Comparison of ENCODE assay signal across 15 cellular contexts in genomic region chr7:84162125-84162524, GRCh38.
"Had no signal": no experiment of that assay in that cellular context is flagged by ENCODE, and none has a peak within 500 bp of the region (broad histone marks: within the 10 kb centered on the region; RNA-seq: fewer than 3 reads in every experiment).

No MANE protein-coding gene starts in this region.

- H3K27me3 ChIP-seq: adrenal gland had no signal

- H3K9me3 Mint-ChIP-seq: activated CD4-positive, alpha-beta T cell treated with anti-CD3 and anti-CD28 coated beads, Interleukin-2, amount 10 ng/mL, durations not matched to agents 7 days and 5 days; activated naive CD4-positive, alpha-beta T cell treated with anti-CD3 and anti-CD28 coated beads for 36 hours; stimulated activated naive CD8-positive, alpha-beta T cell treated with anti-CD3 and anti-CD28 coated beads, Interleukin-15, amount 100 ng/mL, for 72 hours; T-helper 1 cell treated with Interleukin-12 subunit alpha and Interleukin-12 subunit beta and Interleukin-4 antibody, amounts not matched to agents 30 μg/mL and 1 μg/mL, for 36 hours had no signal

- H3K4me1 Mint-ChIP-seq: activated CD4-positive, alpha-beta T cell treated with anti-CD3 and anti-CD28 coated beads, Interleukin-2, amount 10 ng/mL, durations not matched to agents 7 days and 5 days; activated T-helper 17 cell treated with anti-CD3 and anti-CD28 coated beads, Interleukin-2, amount 50 U/mL, for 72 hours; central memory CD8-positive, alpha-beta T cell; natural killer cell; stimulated activated naive CD8-positive, alpha-beta T cell treated with anti-CD3 and anti-CD28 coated beads, Interleukin-15, amount 100 ng/mL, for 72 hours had no signal

- H3K27me3 Mint-ChIP-seq: activated CD4-positive, alpha-beta T cell treated with anti-CD3 and anti-CD28 coated beads, Interleukin-2, amount 10 ng/mL, durations not matched to agents 7 days and 5 days; activated T-helper 17 cell treated with anti-CD3 and anti-CD28 coated beads, Interleukin-2, amount 50 U/mL, for 72 hours; central memory CD8-positive, alpha-beta T cell; effector memory CD8-positive, alpha-beta T cell; stimulated activated naive CD8-positive, alpha-beta T cell treated with anti-CD3 and anti-CD28 coated beads, Interleukin-15, amount 100 ng/mL, for 72 hours had no signal

- DNase-seq: activated CD4-positive, alpha-beta T cell treated with anti-CD3 and anti-CD28 coated beads, Interleukin-2, amount 10 ng/mL, durations not matched to agents 7 days and 5 days; activated CD4-positive, CD25-positive, alpha-beta regulatory T cell; activated naive CD4-positive, alpha-beta T cell treated with anti-CD3 and anti-CD28 coated beads for 36 hours; activated T-cell treated with anti-CD3 and anti-CD28 coated beads for 4 hours; adrenal gland; effector memory CD8-positive, alpha-beta T cell; mammary epithelial cell; mucosa of descending colon; natural killer cell; stimulated activated CD4-positive, alpha-beta T cell treated with anti-CD3 and anti-CD28 coated beads, Interleukin-4, amount 100 ng/mL, for 4 hours; stimulated activated naive CD8-positive, alpha-beta T cell treated with anti-CD3 and anti-CD28 coated beads, Interleukin-15, amount 100 ng/mL, for 72 hours had no signal

- H3K4me3 ChIP-seq: adrenal gland, mucosa of descending colon, thoracic aorta had no signal

- H3K9me3 ChIP-seq: adrenal gland, mucosa of descending colon, thoracic aorta had no signal

- H3K4me3 Mint-ChIP-seq: activated CD4-positive, alpha-beta T cell treated with anti-CD3 and anti-CD28 coated beads, Interleukin-2, amount 10 ng/mL, durations not matched to agents 7 days and 5 days; activated naive CD4-positive, alpha-beta T cell treated with anti-CD3 and anti-CD28 coated beads for 36 hours; activated T-helper 17 cell treated with anti-CD3 and anti-CD28 coated beads, Interleukin-2, amount 50 U/mL, for 72 hours; central memory CD8-positive, alpha-beta T cell; effector memory CD8-positive, alpha-beta T cell; natural killer cell; stimulated activated naive CD8-positive, alpha-beta T cell treated with anti-CD3 and anti-CD28 coated beads, Interleukin-15, amount 100 ng/mL, for 72 hours; T-helper 1 cell treated with Interleukin-12 subunit alpha and Interleukin-12 subunit beta and Interleukin-4 antibody, amounts not matched to agents 30 μg/mL and 1 μg/mL, for 36 hours had no signal

- H3K27ac Mint-ChIP-seq: activated CD4-positive, alpha-beta T cell treated with anti-CD3 and anti-CD28 coated beads, Interleukin-2, amount 10 ng/mL, durations not matched to agents 7 days and 5 days; activated naive CD4-positive, alpha-beta T cell treated with anti-CD3 and anti-CD28 coated beads for 36 hours; activated T-helper 17 cell treated with anti-CD3 and anti-CD28 coated beads, Interleukin-2, amount 50 U/mL, for 72 hours; effector memory CD8-positive, alpha-beta T cell; natural killer cell; stimulated activated naive CD8-positive, alpha-beta T cell treated with anti-CD3 and anti-CD28 coated beads, Interleukin-15, amount 100 ng/mL, for 72 hours; T-helper 1 cell treated with Interleukin-12 subunit alpha and Interleukin-12 subunit beta and Interleukin-4 antibody, amounts not matched to agents 30 μg/mL and 1 μg/mL, for 36 hours had no signal

- H3K36me3 ChIP-seq: adrenal gland, thoracic aorta had no signal

- H3K36me3 Mint-ChIP-seq: natural killer cell had no signal

- H3K4me1 ChIP-seq: adrenal gland had no signal

- H3K27ac ChIP-seq: adrenal gland, thoracic aorta had no signal
